1 cellular context compared by ENCODE assay signal in genomic region chr3:72448375-72448823, GRCh38.
TF ChIP-seq lines count a peak whose summit lies in the region.

No MANE protein-coding gene starts in this region.

TF ChIP-seq in K562, 482 proteins besides CTCF, POLR2A, EP300 and RAD21 (continued from another document and continues in another):
- TF ChIP-seq HMGXB4 (CRISPR knock-in tag; IDR thresholded peaks at IDR 0.05) (no peak), MCM7 (IDR thresholded peaks at IDR 0.05) (no peak), CUX1 (CRISPR knock-in tag; IDR thresholded peaks at IDR 0.05) (no peak), ESRRB (CRISPR knock-in tag; IDR thresholded peaks at IDR 0.05; ENCODE audit: borderline replicate concordance) (no peak), ETV1 (tag; conservative IDR thresholded peaks at IDR 0.05; ENCODE audit: low read depth) (no peak), ZBTB40 (IDR thresholded peaks at IDR 0.05) (no peak), ZBTB40 (CRISPR knock-in tag; IDR thresholded peaks at IDR 0.05) (no peak), ZNF212 (CRISPR knock-in tag; IDR thresholded peaks at IDR 0.05) (no peak), HINFP (tag; conservative IDR thresholded peaks at IDR 0.05; ENCODE audit: low read depth) (no peak), SMAD3 (CRISPR knock-in tag; conservative IDR thresholded peaks at IDR 0.05) (no peak), ZBTB49 (CRISPR knock-in tag; IDR thresholded peaks at IDR 0.05; ENCODE audit: borderline replicate concordance) (no peak), EWSR1 (IDR thresholded peaks at IDR 0.05; ENCODE audit: borderline replicate concordance, low read depth, partially characterized antibody) (no peak), MTF1 (CRISPR knock-in tag; IDR thresholded peaks at IDR 0.05; ENCODE audit: borderline replicate concordance) (no peak), SMAD4 (CRISPR knock-in tag; conservative IDR thresholded peaks at IDR 0.05) (0 out of 2 replicates have a peak, but pooled peaks have one; percentile 6), ZNF780A (CRISPR knock-in tag; IDR thresholded peaks at IDR 0.05) (no peak), MAFF (IDR thresholded peaks at IDR 0.05; ENCODE audit: low read length) (no peak), ZNF239 (CRISPR knock-in tag; IDR thresholded peaks at IDR 0.05) (no peak), EHMT2 (IDR thresholded peaks at IDR 0.05) (no peak), ZNF830 (CRISPR knock-in tag; IDR thresholded peaks at IDR 0.05) (no peak), ZNF583 (CRISPR knock-in tag; IDR thresholded peaks at IDR 0.05) (0 out of 2 replicates have a peak, but pooled peaks have one; percentile 16), HNRNPK (IDR thresholded peaks at IDR 0.05; ENCODE audit: low read depth, low read length, poor library complexity, severe bottlenecking) (no peak), ZNF274 (IDR thresholded peaks at IDR 0.05; ENCODE audit: borderline replicate concordance, low read depth, low read length) (no peak), NUFIP1 (IDR thresholded peaks at IDR 0.05; ENCODE audit: partially characterized antibody) (no peak), SOX6 (IDR thresholded peaks at IDR 0.05) (no peak), FOS (IDR thresholded peaks at IDR 0.05; ENCODE audit: extremely low read depth, insufficient read length) (no peak), ZNF766 (CRISPR knock-in tag; conservative IDR thresholded peaks at IDR 0.05) (0 out of 2 replicates have a peak, but pooled peaks have one; percentile 43), GATA2 (CRISPR knock-in tag; IDR thresholded peaks at IDR 0.05) (no peak), RNF2 (IDR thresholded peaks at IDR 0.05) (no peak), ZNF561 (CRISPR knock-in tag; conservative IDR thresholded peaks at IDR 0.05) (no peak), TEAD1 (CRISPR knock-in tag; IDR thresholded peaks at IDR 0.05) (no peak), PHB (CRISPR knock-in tag; IDR thresholded peaks at IDR 0.05) (no peak), IRF2 (CRISPR knock-in tag; IDR thresholded peaks at IDR 0.05) (no peak), NR4A1 (CRISPR knock-in tag; IDR thresholded peaks at IDR 0.05) (no peak), NR4A1 (tag; IDR thresholded peaks at IDR 0.05) (peak; percentile 61; the same call in 1 of the 2 replicates), ATF1 (CRISPR knock-in tag; IDR thresholded peaks at IDR 0.05) (no peak), ATF1 (tag; IDR thresholded peaks at IDR 0.05) (no peak; the same call in 1 of the 2 replicates), ZC3H8 (IDR thresholded peaks at IDR 0.05) (no peak)
- TF ChIP-seq, protein P1, sequence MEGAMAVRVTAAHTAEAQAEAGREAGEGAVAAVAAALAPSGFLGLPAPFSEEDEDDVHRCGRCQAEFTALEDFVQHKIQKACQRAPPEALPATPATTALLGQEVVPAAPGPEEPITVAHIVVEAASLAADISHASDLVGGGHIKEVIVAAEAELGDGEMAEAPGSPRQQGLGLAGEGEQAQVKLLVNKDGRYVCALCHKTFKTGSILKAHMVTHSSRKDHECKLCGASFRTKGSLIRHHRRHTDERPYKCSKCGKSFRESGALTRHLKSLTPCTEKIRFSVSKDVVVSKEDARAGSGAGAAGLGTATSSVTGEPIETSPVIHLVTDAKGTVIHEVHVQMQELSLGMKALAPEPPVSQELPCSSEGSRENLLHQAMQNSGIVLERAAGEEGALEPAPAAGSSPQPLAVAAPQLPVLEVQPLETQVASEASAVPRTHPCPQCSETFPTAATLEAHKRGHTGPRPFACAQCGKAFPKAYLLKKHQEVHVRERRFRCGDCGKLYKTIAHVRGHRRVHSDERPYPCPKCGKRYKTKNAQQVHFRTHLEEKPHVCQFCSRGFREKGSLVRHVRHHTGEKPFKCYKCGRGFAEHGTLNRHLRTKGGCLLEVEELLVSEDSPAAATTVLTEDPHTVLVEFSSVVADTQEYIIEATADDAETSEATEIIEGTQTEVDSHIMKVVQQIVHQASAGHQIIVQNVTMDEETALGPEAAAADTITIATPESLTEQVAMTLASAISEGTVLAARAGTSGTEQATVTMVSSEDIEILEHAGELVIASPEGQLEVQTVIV (CRISPR knock-in tag; IDR thresholded peaks at IDR 0.05; ENCODE audit: borderline replicate concordance), result no peak
- TF ChIP-seq, protein P2, sequence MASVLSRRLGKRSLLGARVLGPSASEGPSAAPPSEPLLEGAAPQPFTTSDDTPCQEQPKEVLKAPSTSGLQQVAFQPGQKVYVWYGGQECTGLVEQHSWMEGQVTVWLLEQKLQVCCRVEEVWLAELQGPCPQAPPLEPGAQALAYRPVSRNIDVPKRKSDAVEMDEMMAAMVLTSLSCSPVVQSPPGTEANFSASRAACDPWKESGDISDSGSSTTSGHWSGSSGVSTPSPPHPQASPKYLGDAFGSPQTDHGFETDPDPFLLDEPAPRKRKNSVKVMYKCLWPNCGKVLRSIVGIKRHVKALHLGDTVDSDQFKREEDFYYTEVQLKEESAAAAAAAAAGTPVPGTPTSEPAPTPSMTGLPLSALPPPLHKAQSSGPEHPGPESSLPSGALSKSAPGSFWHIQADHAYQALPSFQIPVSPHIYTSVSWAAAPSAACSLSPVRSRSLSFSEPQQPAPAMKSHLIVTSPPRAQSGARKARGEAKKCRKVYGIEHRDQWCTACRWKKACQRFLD (CRISPR knock-in tag; IDR thresholded peaks at IDR 0.05), result no peak
